In genomic region chr4:82031386-82031785, GRCh38 we compare ENCODE assay signal across 1 cellular context.
TF ChIP-seq lines count a peak whose summit lies in the region.

No MANE protein-coding gene starts in this region.

TF ChIP-seq in GM23338, 12 proteins besides CTCF, POLR2A, EP300 and RAD21 (continued from another document):
- TF ChIP-seq, protein P1, sequence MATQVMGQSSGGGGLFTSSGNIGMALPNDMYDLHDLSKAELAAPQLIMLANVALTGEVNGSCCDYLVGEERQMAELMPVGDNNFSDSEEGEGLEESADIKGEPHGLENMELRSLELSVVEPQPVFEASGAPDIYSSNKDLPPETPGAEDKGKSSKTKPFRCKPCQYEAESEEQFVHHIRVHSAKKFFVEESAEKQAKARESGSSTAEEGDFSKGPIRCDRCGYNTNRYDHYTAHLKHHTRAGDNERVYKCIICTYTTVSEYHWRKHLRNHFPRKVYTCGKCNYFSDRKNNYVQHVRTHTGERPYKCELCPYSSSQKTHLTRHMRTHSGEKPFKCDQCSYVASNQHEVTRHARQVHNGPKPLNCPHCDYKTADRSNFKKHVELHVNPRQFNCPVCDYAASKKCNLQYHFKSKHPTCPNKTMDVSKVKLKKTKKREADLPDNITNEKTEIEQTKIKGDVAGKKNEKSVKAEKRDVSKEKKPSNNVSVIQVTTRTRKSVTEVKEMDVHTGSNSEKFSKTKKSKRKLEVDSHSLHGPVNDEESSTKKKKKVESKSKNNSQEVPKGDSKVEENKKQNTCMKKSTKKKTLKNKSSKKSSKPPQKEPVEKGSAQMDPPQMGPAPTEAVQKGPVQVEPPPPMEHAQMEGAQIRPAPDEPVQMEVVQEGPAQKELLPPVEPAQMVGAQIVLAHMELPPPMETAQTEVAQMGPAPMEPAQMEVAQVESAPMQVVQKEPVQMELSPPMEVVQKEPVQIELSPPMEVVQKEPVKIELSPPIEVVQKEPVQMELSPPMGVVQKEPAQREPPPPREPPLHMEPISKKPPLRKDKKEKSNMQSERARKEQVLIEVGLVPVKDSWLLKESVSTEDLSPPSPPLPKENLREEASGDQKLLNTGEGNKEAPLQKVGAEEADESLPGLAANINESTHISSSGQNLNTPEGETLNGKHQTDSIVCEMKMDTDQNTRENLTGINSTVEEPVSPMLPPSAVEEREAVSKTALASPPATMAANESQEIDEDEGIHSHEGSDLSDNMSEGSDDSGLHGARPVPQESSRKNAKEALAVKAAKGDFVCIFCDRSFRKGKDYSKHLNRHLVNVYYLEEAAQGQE (IDR thresholded peaks at IDR 0.05; ENCODE audit: unreplicated experiment): no peak
- TF ChIP-seq CREB1 (CRISPR knock-in tag; IDR thresholded peaks at IDR 0.05; ENCODE audit: low read depth) (no peak), POLR2AphosphoS5 (IDR thresholded peaks at IDR 0.05; ENCODE audit: low read depth) (no peak)
